Comparison of ENCODE assay signal across 32 cellular contexts in genomic region chr10:3834410-3834809, GRCh38.
"Had no signal": no experiment of that assay in that cellular context is flagged by ENCODE, and none has a peak within 500 bp of the region (broad histone marks: within the 10 kb centered on the region; RNA-seq: fewer than 3 reads in every experiment).

No MANE protein-coding gene starts in this region.

- H3K27me3 Mint-ChIP-seq: activated B cell treated with CpG ODN at 0.5 μM for 24 hours; activated CD8-positive, alpha-beta T cell treated with anti-CD3 and anti-CD28 coated beads for 36 hours; activated naive CD4-positive, alpha-beta T cell treated with anti-CD3 and anti-CD28 coated beads, Interleukin-2, amount 10 ng/mL, durations not matched to agents 7 days and 5 days; activated naive CD8-positive, alpha-beta T cell; activated naive CD8-positive, alpha-beta T cell treated with anti-CD3 and anti-CD28 coated beads, Interleukin-2, amount 50 U/mL, for 24 hours had no signal

- H3K27me3 ChIP-seq: brain microvascular endothelial cell had no signal

- H3K27ac Mint-ChIP-seq: activated B cell treated with CpG ODN at 0.5 μM for 24 hours; activated naive CD4-positive, alpha-beta T cell treated with anti-CD3 and anti-CD28 coated beads, Interleukin-2, amount 10 ng/mL, durations not matched to agents 7 days and 5 days; activated naive CD8-positive, alpha-beta T cell; activated naive CD8-positive, alpha-beta T cell treated with anti-CD3 and anti-CD28 coated beads, Interleukin-2, amount 50 U/mL, for 24 hours; activated T-helper 1 cell treated with anti-CD3 and anti-CD28 coated beads, Interleukin-12 subunit alpha, Interleukin-12 subunit beta, Interleukin-2, Interleukin-4 antibody, amounts not matched to agents 30 ng/mL and 10 ng/mL and 1 ng/mL, durations not matched to agents 14 hours and 24 hours and 36 hours had no signal

- H3K36me3 ChIP-seq: brain microvascular endothelial cell had no signal

- ATAC-seq: activated CD8-positive, alpha-beta T cell treated with anti-CD3 and anti-CD28 coated beads for 36 hours; activated naive CD8-positive, alpha-beta T cell treated with anti-CD3 and anti-CD28 coated beads, Interleukin-2, amount 50 U/mL, for 24 hours; activated T-cell treated with anti-CD3 and anti-CD28 coated beads, Interleukin-2, amount 50 U/mL, for 4 hours had no signal

- H3K4me3 Mint-ChIP-seq: activated B cell treated with CpG ODN at 0.5 μM for 24 hours; activated CD8-positive, alpha-beta T cell treated with anti-CD3 and anti-CD28 coated beads for 36 hours; activated naive CD4-positive, alpha-beta T cell treated with anti-CD3 and anti-CD28 coated beads, Interleukin-2, amount 10 ng/mL, durations not matched to agents 7 days and 5 days; activated naive CD8-positive, alpha-beta T cell; activated naive CD8-positive, alpha-beta T cell treated with anti-CD3 and anti-CD28 coated beads, Interleukin-2, amount 50 U/mL, for 24 hours; activated T-cell treated with anti-CD3 and anti-CD28 coated beads, Interleukin-2, amount 50 U/mL, for 4 hours; activated T-helper 1 cell treated with anti-CD3 and anti-CD28 coated beads, Interleukin-12 subunit alpha, Interleukin-12 subunit beta, Interleukin-2, Interleukin-4 antibody, amounts not matched to agents 30 ng/mL and 10 ng/mL and 1 ng/mL, durations not matched to agents 14 hours and 24 hours and 36 hours had no signal

- H3K9me3 Mint-ChIP-seq: activated B cell treated with CpG ODN at 0.5 μM for 24 hours; activated naive CD4-positive, alpha-beta T cell treated with anti-CD3 and anti-CD28 coated beads, Interleukin-2, amount 10 ng/mL, durations not matched to agents 7 days and 5 days; activated naive CD8-positive, alpha-beta T cell treated with anti-CD3 and anti-CD28 coated beads, Interleukin-2, amount 50 U/mL, for 24 hours; activated T-cell treated with anti-CD3 and anti-CD28 coated beads, Interleukin-2, amount 50 U/mL, for 4 hours; activated T-helper 1 cell treated with anti-CD3 and anti-CD28 coated beads, Interleukin-12 subunit alpha, Interleukin-12 subunit beta, Interleukin-2, Interleukin-4 antibody, amounts not matched to agents 30 ng/mL and 10 ng/mL and 1 ng/mL, durations not matched to agents 14 hours and 24 hours and 36 hours had no signal

- H3K27ac ChIP-seq: brain microvascular endothelial cell, KMS-11, PC-9, VCaP had no signal

- DNase-seq: activated B cell treated with CpG ODN at 0.5 μM for 24 hours; activated CD4-positive, alpha-beta T cell treated with anti-CD3 and anti-CD28 coated beads for 4 hours; activated CD4-positive, CD25-positive, alpha-beta regulatory T cell treated with anti-CD3 and anti-CD28 coated beads, Interleukin-2, amount 50 U/mL, for 72 hours; activated CD8-positive, alpha-beta T cell treated with anti-CD3 and anti-CD28 coated beads for 36 hours; activated effector memory CD4-positive, alpha-beta T cell treated with Interleukin-2 at 50 U/mL for 16 hours; activated naive CD4-positive, alpha-beta T cell treated with anti-CD3 and anti-CD28 coated beads, Interleukin-2, amount 10 ng/mL, durations not matched to agents 7 days and 5 days; activated naive CD8-positive, alpha-beta T cell treated with anti-CD3 and anti-CD28 coated beads, Interleukin-2, amount 50 U/mL, for 24 hours; activated T-cell treated with anti-CD3 and anti-CD28 coated beads, Interleukin-2, amount 50 U/mL, for 4 hours; anterior cingulate cortex; brain microvascular endothelial cell; central memory CD4-positive, alpha-beta T cell; MM.1S; MV-4-11; NCI-H1092 treated with DMSO at 0.1 percent for 48 hours; NCI-H1417; NCI-H146; NCI-H187; NCI-H2081; NCI-H2171 treated with DMSO at 0.1 percent for 48 hours; NCI-H2227 treated with DMSO at 0.1 percent for 48 hours; NCI-H446; NCI-H510A treated with DMSO at 0.1 percent for 48 hours; PC-9; Right ventricle myocardium superior; SW 1271; T-helper 1 cell; T-helper 2 cell; T-helper 9 cell had no signal

- H3K36me3 Mint-ChIP-seq: activated naive CD4-positive, alpha-beta T cell treated with anti-CD3 and anti-CD28 coated beads, Interleukin-2, amount 10 ng/mL, durations not matched to agents 7 days and 5 days; activated naive CD8-positive, alpha-beta T cell had no signal

- H3K4me3 ChIP-seq: PC-9 had no signal
